ENCODE assay signal across 12 cellular contexts in genomic region chr21:36847189-36847588, GRCh38.
DNase-seq lines count a peak whose midpoint lies in the region; ATAC-seq and TF ChIP-seq lines count a peak whose summit lies in the region.
"Had no signal": no experiment of that assay in that cellular context is flagged by ENCODE, and none has a peak within 500 bp of the region (broad histone marks: within the 10 kb centered on the region; RNA-seq: fewer than 3 reads in every experiment).

No MANE protein-coding gene starts in this region.

- no peak overlapping the region for H3K14ac ChIP-seq in IMR-90 (replicated peaks; ENCODE audit: low read depth, low read length)

- no peak for TF ChIP-seq RAD21 in IMR-90 (IDR thresholded peaks at IDR 0.05; ENCODE audit: low read length)

- H3K27ac ChIP-seq in IMR-90 (ENCODE audit: insufficient read depth, low read length) (no peak overlapping the region), mammary epithelial cell (ENCODE audit: insufficient read depth, low read depth, low read length) (peak overlapping the region; percentile 85)

- H3K36me3 ChIP-seq in IMR-90 (ENCODE audit: control insufficient read depth, insufficient read depth, low read length) (no peaks in the 10 kb centered on the region), mammary epithelial cell (ENCODE audit: insufficient read depth, low read length) (no peaks in the 10 kb centered on the region)

- no peaks in the 10 kb centered on the region for H3K79me2 ChIP-seq in mammary epithelial cell (ENCODE audit: insufficient read depth, low read length)

- CTCF ChIA-PET in IMR-90 (lab: Yijun Ruan, JAX), result no interaction called here
- CTCF ChIA-PET in mammary epithelial cell (lab: Charles Lee; ENCODE audit: low non-redundant PET), result interaction anchor here (0.6 kb wide), 2 partner anchors 63 to 162 kb away, joined by 3 to 10 read pairs; no protein-coding TSS in a partner anchor

- no CpG with 5 or more reads among the region's 5 CpGs for WGBS in IMR-90 (ENCODE audit: extremely low coverage in 2 of 2, insufficient read length in 1 of 2), 2 experiments
- WGBS in mammary epithelial cell (ENCODE audit: low coverage, missing lambda C conversion rate), result 8% methylated on average over 5 of the region's 5 CpGs

- peak overlapping the region; percentile 57 for H2BK5ac ChIP-seq in IMR-90 (ENCODE audit: low read depth, low read length, poor library complexity, severe bottlenecking)

- BruUV-seq in IMR-90 (replicated peaks; lab: Mats Ljungman, UMichigan), result no TSS peak
- BruUV-seq in mammary epithelial cell (replicated peaks; lab: Mats Ljungman, UMichigan), result no TSS peak

- dilution Hi-C loops in IMR-90 (cut with HindIII; ENCODE audit: low sequenced_read_pairs, unreplicated experiment) (no loop called here), mammary epithelial cell (cut with HindIII; ENCODE audit: low sequenced_read_pairs) (no loop called here)

- H2AK5ac ChIP-seq in IMR-90 (ENCODE audit: low read depth, low read length), result no peak overlapping the region

- H3K79me1 ChIP-seq in IMR-90 (ENCODE audit: low read depth in 1 of 2, low read length in 2 of 2), result peaks cover 0 to 24% of the 10 kb centered on the region in 2 experiments; a peak in 1 of 4 replicates

- H3K56ac ChIP-seq in IMR-90 (ENCODE audit: extremely low read depth, insufficient read depth, low read length), result no peak overlapping the region; the same call in 1 of the 2 replicates

- no peak overlapping the region for H3K23ac ChIP-seq in IMR-90 (ENCODE audit: low read depth, low read length)

- peak overlapping the region; percentile 66; the same call in 1 of the 2 replicates for H3K18ac ChIP-seq in IMR-90 (ENCODE audit: low read depth, low read length)

- peak overlapping the region; percentile 88; the same call in 1 of the 2 replicates for H3K4me2 ChIP-seq in IMR-90 (ENCODE audit: low read depth, low read length)
- peak overlapping the region; percentile 68 for H3K4me2 ChIP-seq in mammary epithelial cell (ENCODE audit: insufficient read depth, low read depth, low read length)

- H4K20me1 ChIP-seq in IMR-90 (ENCODE audit: insufficient read depth, low read length) (no peaks in the 10 kb centered on the region), mammary epithelial cell (ENCODE audit: insufficient read depth, low read length) (no peaks in the 10 kb centered on the region)

- intact Hi-C loops in IMR-90 (cut with micrococcal nuclease) (loop anchor here (2.0 kb wide), 1 partner anchor 98 kb away; no protein-coding TSS in a partner anchor), mammary epithelial cell (cut with micrococcal nuclease) (no loop called here)

- H4K91ac ChIP-seq in IMR-90 (ENCODE audit: insufficient read depth, low read depth, low read length), result no peak overlapping the region

- no peak for TF ChIP-seq POLR2A in IMR-90 (IDR thresholded peaks at IDR 0.05; ENCODE audit: low read depth, low read length)

- ATAC-seq in IMR-90 (ENCODE audit: low read depth) (peak; percentile 93), GM18907 (IDR thresholded peaks at IDR 0.05; ENCODE audit: unreplicated experiment) (no peak)
- ATAC-seq: activated naive CD8-positive, alpha-beta T cell treated with anti-CD3 and anti-CD28 coated beads, Interleukin-2, amount 50 U/mL, for 24 hours had no signal

- no peak overlapping the region for H2AK9ac ChIP-seq in IMR-90 (replicated peaks; ENCODE audit: low read depth, low read length, poor library complexity)

- H3K9ac ChIP-seq in IMR-90 (ENCODE audit: low read depth, low read length) (no peak overlapping the region), mammary epithelial cell (ENCODE audit: insufficient read depth, low read length) (no peak overlapping the region)

- H3K4me3 ChIP-seq in IMR-90 (ENCODE audit: insufficient read depth, low read depth, low read length) (no peak overlapping the region), mammary epithelial cell (replicated peaks in 1 of 3; ENCODE audit: insufficient read depth in 1 of 3, low read depth in 2 of 3, low read length in 3 of 3) (peak overlapping the region in 1 of 3 experiments; percentile 17)

- H4K5ac ChIP-seq in IMR-90 (ENCODE audit: low read depth, low read length), result no peak overlapping the region

- H3K4me1 ChIP-seq in IMR-90 (ENCODE audit: control insufficient read depth, insufficient read depth, low read length), result peaks cover 10% of the 10 kb centered on the region
- peaks cover 10% of the 10 kb centered on the region for H3K4me1 ChIP-seq in mammary epithelial cell (ENCODE audit: insufficient read depth, low read length)

- H4K8ac ChIP-seq in IMR-90 (ENCODE audit: low read depth in 2 of 2, low read length in 2 of 2), result no peak overlapping the region

- H3K4ac ChIP-seq in IMR-90 (ENCODE audit: low read depth, low read length), result no peak overlapping the region

- H2BK15ac ChIP-seq in IMR-90 (ENCODE audit: low read depth, low read length), result no peak overlapping the region

- no peak overlapping the region for H2BK120ac ChIP-seq in IMR-90 (ENCODE audit: low read depth, low read length)

- no peaks in the 10 kb centered on the region for H3K9me3 ChIP-seq in IMR-90 (ENCODE audit: control insufficient read depth, insufficient read depth, low read length)
- no peaks in the 10 kb centered on the region for H3K9me3 ChIP-seq in mammary epithelial cell (replicated peaks; ENCODE audit: insufficient read depth, low read length)

- H2AFZ ChIP-seq in IMR-90 (replicated peaks; ENCODE audit: low read length, poor library complexity) (no peak overlapping the region), mammary epithelial cell (ENCODE audit: low read depth, low read length) (no peak overlapping the region)

- H2BK20ac ChIP-seq in IMR-90 (ENCODE audit: low read depth, low read length), result no peak overlapping the region

- H3K27me3 ChIP-seq in IMR-90 (ENCODE audit: control insufficient read depth, insufficient read depth, low read length), result no peaks in the 10 kb centered on the region
- H3K27me3 ChIP-seq in mammary epithelial cell (ENCODE audit: insufficient read depth, low read length), result no peaks in the 10 kb centered on the region

- no peak for TF ChIP-seq CTCF in IMR-90 (conservative IDR thresholded peaks at IDR 0.05; ENCODE audit: low read depth, low read length)
- no peak for TF ChIP-seq CTCF in mammary epithelial cell (conservative IDR thresholded peaks at IDR 0.05 in 1 of 2, IDR thresholded peaks at IDR 0.05 in 1 of 2; ENCODE audit: extremely low read depth in 1 of 2, insufficient read depth in 1 of 2, low read depth in 1 of 2, low read length in 2 of 2)

- DNase-seq in ACHN (peak; percentile 70), IMR-90 (peak; percentile 85), mammary epithelial cell (peak; percentile 75), kidney glomerular epithelial cell (lab: John Stamatoyannopoulos, UW) (peak; percentile 84), NCI-H1417 treated with DMSO at 0.1 percent for 48 hours (lab: John Stamatoyannopoulos, UW) (no peak), mucosa of gallbladder (ENCODE audit: low spot score) (no peak), NOMO-1 (lab: John Stamatoyannopoulos, UW; ENCODE audit: unreplicated experiment in 2 of 2) (no peak)
- DNase-seq: activated naive CD8-positive, alpha-beta T cell treated with anti-CD3 and anti-CD28 coated beads, Interleukin-2, amount 50 U/mL, for 24 hours; C1 segment of cervical spinal cord; NCI-H1694 treated with DMSO at 0.1 percent for 48 hours; SHP77 had no signal

- in situ Hi-C loops in ACHN (cut with HindIII; ENCODE audit: low pct_ligation_motif_present, low pct_unique_long_range_greater_than_20kb, low sequenced_read_pairs) (no loop called here), IMR-90 (cut with MboI; ENCODE audit: low sequenced_read_pairs) (no loop called here), mammary epithelial cell (cut with MboI; ENCODE audit: low sequenced_read_pairs in 2 of 2) (no loop called here)

- POLR2A ChIA-PET in IMR-90 (lab: Charles Lee; ENCODE audit: unreplicated experiment), result no interaction called here

- H3K9me1 ChIP-seq in IMR-90 (ENCODE audit: insufficient read depth, low read length), result peaks cover 13% of the 10 kb centered on the region

TF ChIP-seq in IMR-90, 13 proteins besides CTCF, POLR2A, EP300 and RAD21:
- TF ChIP-seq USF2 (IDR thresholded peaks at IDR 0.05; ENCODE audit: low read depth, low read length) (no peak), FOS (IDR thresholded peaks at IDR 0.05; ENCODE audit: low read depth, low read length) (peak; percentile 71), BHLHE40 (IDR thresholded peaks at IDR 0.05; ENCODE audit: low read depth, low read length) (peak; percentile 85)

Comparison
In these comparisons a context has a peak if more than half of its experiments do, and no peak if none do; other contexts are left out.
1. DNase-seq: peak in ACHN (single experiment), IMR-90 (single experiment), mammary epithelial cell (single experiment) and kidney glomerular epithelial cell (single experiment); none in NCI-H1417 treated with DMSO at 0.1 percent for 48 hours (single experiment), mucosa of gallbladder (single experiment) and NOMO-1 (0 of 2).